ENCODE assay signal across 8 cellular contexts in genomic region chrX:39874202-39874816, GRCh38.
DNase-seq lines count a peak whose midpoint lies in the region; ATAC-seq and TF ChIP-seq lines count a peak whose summit lies in the region.

No MANE protein-coding gene starts in this region.

- H3K4me1 ChIP-seq in prostate gland (replicated peaks) = no peaks in the 10 kb centered on the region

- no peaks in the 10 kb centered on the region for H3K27me3 ChIP-seq in prostate gland (replicated peaks; ENCODE audit: insufficient read depth)

- H3K4me3 ChIP-seq in prostate gland = no peak overlapping the region

- peak; percentile 94 for ATAC-seq in HG03064 (IDR thresholded peaks at IDR 0.05; ENCODE audit: low read depth, unreplicated experiment)

- no peaks in the 10 kb centered on the region for H3K36me3 ChIP-seq in prostate gland

- intact Hi-C loops in prostate gland (cut with DNase I) = no loop called here

- H3K9me3 ChIP-seq in prostate gland = no peaks in the 10 kb centered on the region

- 80% methylated on average over 5 of the region's 5 CpGs for WGBS in prostate gland

- TF ChIP-seq CTCF in prostate gland (IDR thresholded peaks at IDR 0.05) = no peak

- no peak for TF ChIP-seq POLR2A in prostate gland (IDR thresholded peaks at IDR 0.05)

- H3K27ac ChIP-seq in prostate gland = no peak overlapping the region

- DNase-seq in activated T-cell treated with anti-CD3 and anti-CD28 coated beads for 24 hours (ENCODE audit: low read depth) = peak; percentile 55
- DNase-seq in activated T-cell treated with anti-CD3 and anti-CD28 coated beads, Interleukin-2, amount 50 U/mL, for 1 hour = no peak
- DNase-seq in activated CD8-positive, alpha-beta memory T cell treated with anti-CD3 and anti-CD28 coated beads for 48 hours (ENCODE audit: low read depth in 2 of 3, low spot score in 2 of 3) = peak in 2 of 3 experiments; percentile 41 to 49
- DNase-seq in stimulated activated CD8-positive, alpha-beta memory T cell treated with anti-CD3 and anti-CD28 coated beads, Interleukin-7, amount 100 ng/mL, for 48 hours (ENCODE audit: extremely low read depth in 1 of 2, low read depth in 1 of 2) = peak; percentile 54 to 70
- DNase-seq in DMS53 treated with DMSO at 0.1 percent for 48 hours (lab: John Stamatoyannopoulos, UW; ENCODE audit: unreplicated experiment) = no peak
- no peak for DNase-seq in prostate gland (ENCODE audit: low spot score)
- no peak for DNase-seq in D341Med (ENCODE audit: low spot score)

Comparison
In these comparisons a context has a peak if more than half of its experiments do, and no peak if none do; other contexts are left out.
1. DNase-seq: peak in activated T-cell treated with anti-CD3 and anti-CD28 coated beads for 24 hours (single experiment), activated CD8-positive, alpha-beta memory T cell treated with anti-CD3 and anti-CD28 coated beads for 48 hours (2 of 3) and stimulated activated CD8-positive, alpha-beta memory T cell treated with anti-CD3 and anti-CD28 coated beads, Interleukin-7, amount 100 ng/mL, for 48 hours (2 of 2); none in activated T-cell treated with anti-CD3 and anti-CD28 coated beads, Interleukin-2, amount 50 U/mL, for 1 hour (single experiment), DMS53 treated with DMSO at 0.1 percent for 48 hours (single experiment), prostate gland (single experiment) and D341Med (single experiment).